Comparison of ENCODE assay signal across 9 cellular contexts in genomic region chr17:32709562-32709961, GRCh38.
"Had no signal": no experiment of that assay in that cellular context is flagged by ENCODE, and none has a peak within 500 bp of the region (broad histone marks: within the 10 kb centered on the region; RNA-seq: fewer than 3 reads in every experiment).

No MANE protein-coding gene starts in this region.

- ATAC-seq: HCT116, K562 had no signal

- DNase-seq: GM23248, GOT3, H7, HFFc6, IMR-90 had no signal

- H3K27ac Mint-ChIP-seq: HFFc6 had no signal

- H3K4me3 ChIP-seq: GM23248, HAP-1, K562 had no signal

- H3K9me3 Mint-ChIP-seq: HFFc6 had no signal

- FAIRE-seq: HTR-8/SVneo, K562 had no signal

- H3K4me3 Mint-ChIP-seq: HFFc6 had no signal
